In the genomic region with DNA sequence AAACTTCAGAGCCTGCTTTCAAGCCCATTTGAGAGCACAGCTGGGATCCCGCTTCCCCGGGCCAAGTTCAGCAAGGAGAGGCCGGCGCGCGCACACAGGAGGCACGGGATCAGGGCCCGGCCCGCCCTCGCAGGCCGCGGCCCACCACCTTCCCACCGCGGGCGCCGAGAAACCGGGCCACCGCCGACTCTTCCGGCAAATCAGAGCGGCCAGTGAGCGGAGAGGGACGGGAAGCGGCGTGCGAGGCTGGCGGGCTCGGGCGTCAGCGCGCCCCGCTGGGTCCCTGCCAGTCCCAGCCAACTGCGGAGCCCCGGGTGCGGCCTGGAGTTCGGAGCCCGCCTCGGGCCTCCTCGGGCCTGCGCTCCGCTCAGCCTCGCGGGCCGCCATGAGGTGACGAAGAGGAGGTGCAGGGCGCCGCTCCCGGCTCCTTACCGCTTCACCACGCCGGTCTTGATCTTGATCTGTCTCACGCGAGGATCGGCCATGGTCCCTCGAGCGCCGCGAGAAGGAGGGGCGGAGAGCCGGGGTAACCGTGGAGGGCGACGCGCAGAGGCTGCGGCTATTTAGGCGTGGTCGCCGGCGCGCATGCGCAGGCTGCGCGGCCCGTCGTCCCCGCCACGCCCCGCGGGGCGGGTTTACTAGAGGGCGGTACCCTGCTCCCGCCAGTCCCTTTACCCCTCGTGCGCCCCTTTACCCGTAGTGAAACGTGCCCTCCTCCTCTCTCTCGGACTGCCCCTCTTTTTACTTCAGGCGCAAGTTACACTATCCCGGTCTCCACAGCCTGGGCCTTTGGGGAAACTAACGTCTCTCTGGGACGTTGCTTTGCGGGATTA, we compare ENCODE assay signal across 8 cellular contexts. TPM values are rescaled to one million over a fixed set of nuclear protein-coding genes. Genes with fewer than 3 reads are reported as not detected.
A peak's percentile ranks its signal among the peaks of the same experiment; 100 is the strongest.
DNase-seq lines count a peak whose midpoint lies in the region; ATAC-seq, FAIRE-seq and TF ChIP-seq lines count a peak whose summit lies in the region.

A gene with protein sequence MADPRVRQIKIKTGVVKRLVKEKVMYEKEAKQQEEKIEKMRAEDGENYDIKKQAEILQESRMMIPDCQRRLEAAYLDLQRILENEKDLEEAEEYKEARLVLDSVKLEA (minus strand): TSS at position 567 of the 833 bp plus-strand sequence. CDS start 82 bp downstream, at position 485.

- dilution Hi-C loops in endothelial cell of umbilical vein (cut with MboI; ENCODE audit: extremely low pct_ligation_motif_present, low sequenced_read_pairs): no loop called here

- peaks cover 48% of the 10 kb centered on the region for H3K79me2 ChIP-seq in OCI-LY1 (ENCODE audit: insufficient read depth, low read length)
- H3K79me2 ChIP-seq in endothelial cell of umbilical vein (ENCODE audit: control insufficient read depth, insufficient read depth, low read length): peaks cover 49% of the 10 kb centered on the region

- peak; percentile 14; the same call in 1 of the 2 replicates for TF ChIP-seq CTCF in OCI-LY1 (IDR thresholded peaks at IDR 0.05; ENCODE audit: low read length)
- peak; percentile 7 to 25 for TF ChIP-seq CTCF in endothelial cell of umbilical vein (IDR thresholded peaks at IDR 0.05; ENCODE audit: extremely low read depth in 1 of 2, insufficient read depth in 1 of 2, low read depth in 1 of 2, low read length in 2 of 2)

- H3F3A ChIP-seq in OCI-LY1 (ENCODE audit: insufficient read depth, low read length): no peaks in the 10 kb centered on the region

- no peaks in the 10 kb centered on the region for H3K9me2 ChIP-seq in OCI-LY1 (ENCODE audit: low read depth, low read length)

- H4K20me1 ChIP-seq in OCI-LY1 (ENCODE audit: insufficient read depth, low read length) (no peaks in the 10 kb centered on the region), endothelial cell of umbilical vein (replicated peaks; ENCODE audit: control insufficient read depth, extremely low read depth, insufficient read depth, low read length) (peaks cover 4% of the 10 kb centered on the region)

- POLR2A ChIA-PET in endothelial cell of umbilical vein (lab: Charles Lee): no interaction called here

- intact Hi-C loops in endothelial cell of umbilical vein (cut with micrococcal nuclease): loop anchor here (2.0 to 10.0 kb wide), 6 partner anchors 74 to 389 kb away; partner anchors contain the start of gene WDR41

- H3K9me3 ChIP-seq in OCI-LY1 (ENCODE audit: low read length): no peaks in the 10 kb centered on the region
- no peaks in the 10 kb centered on the region for H3K9me3 ChIP-seq in endothelial cell of umbilical vein (replicated peaks; ENCODE audit: control insufficient read depth, insufficient read depth, low read length)

- H3K9ac ChIP-seq in OCI-LY1 (ENCODE audit: low read length) (peak within 1 kb of the TSS; percentile 89), endothelial cell of umbilical vein (replicated peaks; ENCODE audit: extremely low read depth, insufficient read depth, low read length) (peak within 1 kb of the TSS; percentile 99)

- peak within 1 kb of the TSS; percentile 77; the same call in 1 of the 2 replicates for H2AFZ ChIP-seq in OCI-LY1 (ENCODE audit: low read length)
- peak within 1 kb of the TSS; percentile 85 for H2AFZ ChIP-seq in endothelial cell of umbilical vein (ENCODE audit: low read depth, low read length)

- TF ChIP-seq POLR2A in endothelial cell of umbilical vein (IDR thresholded peaks at IDR 0.05; ENCODE audit: low read depth, low read length): peak; percentile 77

- H3K27me3 ChIP-seq in OCI-LY1 (ENCODE audit: insufficient read depth, low read length): no peaks in the 10 kb centered on the region
- peaks cover 0 to under 1% of the 10 kb centered on the region in 2 experiments for H3K27me3 ChIP-seq in endothelial cell of umbilical vein (ENCODE audit: control insufficient read depth in 2 of 2, insufficient read depth in 2 of 2, low read length in 2 of 2)

- CTCF ChIA-PET in endothelial cell of umbilical vein (lab: Charles Lee): no interaction called here

- BruUV-seq in endothelial cell of umbilical vein (replicated peaks; lab: Mats Ljungman, UMichigan): no TSS peak

- ATAC-seq in GM21526 (IDR thresholded peaks at IDR 0.05; ENCODE audit: low FRiP score, unreplicated experiment): peak; percentile 84

- peak within 1 kb of the TSS; percentile 65 for H3K27ac ChIP-seq in OCI-LY1 (ENCODE audit: low read depth, low read length, poor library complexity, severe bottlenecking)
- peak within 1 kb of the TSS; percentile 93 for H3K27ac ChIP-seq in endothelial cell of umbilical vein (ENCODE audit: insufficient read depth, low read depth, low read length)

- peak within 1 kb of the TSS; percentile 73 for H3K4me3 ChIP-seq in OCI-LY1 (ENCODE audit: low read depth, low read length, poor library complexity, severe bottlenecking)
- peak within 1 kb of the TSS; percentile 63 to 93 (median 91) for H3K4me3 ChIP-seq in endothelial cell of umbilical vein (replicated peaks in 1 of 3; ENCODE audit: insufficient read depth in 1 of 3, low read depth in 1 of 3, low read length in 3 of 3)

- peak; percentile 67 for DNase-seq in DMS153 (lab: John Stamatoyannopoulos, UW)
- DNase-seq in HuH-7 (ENCODE audit: low spot score): peak; percentile 73
- peak; percentile 95 for DNase-seq in activated CD8-positive, alpha-beta memory T cell treated with anti-CD3 and anti-CD28 coated beads, Interleukin-2, amount 50 U/mL, for 48 hours
- peak; percentile 96 for DNase-seq in endothelial cell of umbilical vein (ENCODE audit: low read depth, low spot score)
- peak; percentile 79 for DNase-seq in middle frontal gyrus (ENCODE audit: extremely low spot score, low spot score)
- DNase-seq in stimulated activated CD8-positive, alpha-beta memory T cell treated with anti-CD3 and anti-CD28 coated beads, Interleukin-2, amount 100 ng/mL, for 48 hours (ENCODE audit: low read depth in 2 of 2): peak; percentile 80 to 86

- H3K36me3 ChIP-seq in OCI-LY1 (ENCODE audit: insufficient read depth, low read length): peaks cover 34% of the 10 kb centered on the region
- peaks cover 0 to 8% of the 10 kb centered on the region in 2 experiments for H3K36me3 ChIP-seq in endothelial cell of umbilical vein (ENCODE audit: control insufficient read depth in 2 of 2, extremely low read depth in 1 of 2, insufficient read depth in 2 of 2, low read length in 2 of 2)

- FAIRE-seq in endothelial cell of umbilical vein (lab: Jason Lieb, UNC): peak; percentile 92

- no peaks in the 10 kb centered on the region for H3K9me1 ChIP-seq in endothelial cell of umbilical vein (replicated peaks; ENCODE audit: control insufficient read depth, extremely low read depth, insufficient read depth, low read length)

- H3K4me2 ChIP-seq in OCI-LY1 (ENCODE audit: low read length): peak within 1 kb of the TSS; percentile 81
- peak within 1 kb of the TSS; percentile 83 for H3K4me2 ChIP-seq in endothelial cell of umbilical vein (ENCODE audit: insufficient read depth, low read length)

- peaks cover 33% of the 10 kb centered on the region for H3K4me1 ChIP-seq in OCI-LY1 (ENCODE audit: insufficient read depth, low read length, severe bottlenecking)
- H3K4me1 ChIP-seq in endothelial cell of umbilical vein (ENCODE audit: control insufficient read depth, extremely low read depth, insufficient read depth, low read length): peaks cover 26% of the 10 kb centered on the region

TF ChIP-seq in endothelial cell of umbilical vein, 7 proteins besides CTCF, POLR2A, EP300 and RAD21:
- no peak for TF ChIP-seq FOS (IDR thresholded peaks at IDR 0.05; ENCODE audit: borderline replicate concordance, insufficient read depth, low read length)
- peak; percentile 81 for TF ChIP-seq POLR2AphosphoS5 (IDR thresholded peaks at IDR 0.05; ENCODE audit: insufficient read depth, low read depth, low read length)

RNA-seq across cellular contexts. Expression of the gene that starts here (rescaled TPM):
- 193 and 206 TPM in 2 replicates for total RNA-seq in endothelial cell of umbilical vein
- 26.3 and 48.2 TPM in 2 replicates for polyA plus RNA-seq in endothelial cell of umbilical vein
- 147 and 193 TPM in 2 replicates for polyA plus RNA-seq in endothelial cell of umbilical vein (2011; cell fraction: cytosol; rRNA removed)
- polyA plus RNA-seq in endothelial cell of umbilical vein (2011; cell fraction: nucleus; rRNA removed): 50.7 and 78.1 TPM in 2 replicates
- 262 and 295 TPM in 2 replicates for polyA plus RNA-seq in endothelial cell of umbilical vein (2012)
- polyA minus RNA-seq in endothelial cell of umbilical vein: 6.3 and 7.8 TPM in 2 replicates
- 36.9 TPM for polyA minus RNA-seq in endothelial cell of umbilical vein (2011; cell fraction: cytosol; rRNA and poly(A)+ RNA removed)
- 6.7 and 9.8 TPM in 2 replicates for polyA minus RNA-seq in endothelial cell of umbilical vein (2011; cell fraction: nucleus; rRNA and poly(A)+ RNA removed)

Comparison
In these comparisons a context has a peak if more than half of its experiments do, and no peak if none do; other contexts are left out.
1. Peak in every context shown above with its lines: DNase-seq, ATAC-seq, H3K4me3 ChIP-seq and H3K27ac ChIP-seq.